Comparison of ENCODE assay signal across 21 cellular contexts in genomic region chr10:31578951-31579350, GRCh38.
A peak's percentile ranks its signal among the peaks of the same experiment; 100 is the strongest.
DNase-seq lines count a peak whose midpoint lies in the region; ATAC-seq and TF ChIP-seq lines count a peak whose summit lies in the region.
"Had no signal": no experiment of that assay in that cellular context is flagged by ENCODE, and none has a peak within 500 bp of the region (broad histone marks: within the 10 kb centered on the region; RNA-seq: fewer than 3 reads in every experiment).

No MANE protein-coding gene starts in this region.

- H3K36me3 ChIP-seq in IMR-90 (ENCODE audit: control insufficient read depth, insufficient read depth, low read length) (no peaks in the 10 kb centered on the region), gastrocnemius medialis (no peaks in the 10 kb centered on the region)
- H3K36me3 ChIP-seq: SJCRH30 had no signal

- no peaks in the 10 kb centered on the region for H4K20me1 ChIP-seq in IMR-90 (ENCODE audit: insufficient read depth, low read length)

- H3K4me1 ChIP-seq in IMR-90 (ENCODE audit: control insufficient read depth, insufficient read depth, low read length) (peaks cover 8% of the 10 kb centered on the region), gastrocnemius medialis (peaks cover 12 to 16% of the 10 kb centered on the region in 2 donors)

- no peak for DNase-seq in activated T-cell treated with anti-CD3 and anti-CD28 coated beads, Interleukin-2, amount 50 U/mL, for 72 hours
- DNase-seq in activated T-cell treated with anti-CD3 and anti-CD28 coated beads, Interleukin-2, amount 50 U/mL, for 48 hours, result no peak
- no peak for DNase-seq in IMR-90
- no peak for DNase-seq in activated B cell treated with CpG ODN at 0.5 μM for 24 hours
- no peak for DNase-seq in stimulated activated naive CD8-positive, alpha-beta T cell treated with anti-CD3 and anti-CD28 coated beads, Interleukin-15, amount 100 ng/mL, for 72 hours
- no peak for DNase-seq in gastrocnemius medialis
- DNase-seq: AML-193; C1 segment of cervical spinal cord; CD4-positive, alpha-beta memory T cell; HCEC 1CT; NCI-H1092; NCI-H1436; NCI-H187; NCI-H2081 treated with DMSO at 0.1 percent for 48 hours; NCI-H2171; NCI-H226; NCI-H510A had no signal

- H2BK120ac ChIP-seq in IMR-90 (ENCODE audit: low read depth, low read length), result no peak overlapping the region

- peak; percentile 60 to 73 for ATAC-seq in activated T-cell treated with anti-CD3 and anti-CD28 coated beads, Interleukin-2, amount 50 U/mL, for 72 hours (replicated peaks in 1 of 2)
- ATAC-seq in IMR-90 (ENCODE audit: low read depth), result no peak
- peak; percentile 61 for ATAC-seq in activated B cell treated with CpG ODN at 0.5 μM for 24 hours (ENCODE audit: low read depth)
- peak; percentile 44 for ATAC-seq in stimulated activated naive CD8-positive, alpha-beta T cell treated with anti-CD3 and anti-CD28 coated beads, Interleukin-15, amount 100 ng/mL, for 72 hours
- ATAC-seq in HG03460 (IDR thresholded peaks at IDR 0.05; ENCODE audit: unreplicated experiment), result no peak
- ATAC-seq in gastrocnemius medialis, result no peak

- no peak overlapping the region for H3K27ac Mint-ChIP-seq in activated T-cell treated with anti-CD3 and anti-CD28 coated beads, Interleukin-2, amount 50 U/mL, for 72 hours
- peak overlapping the region; percentile 25 for H3K27ac Mint-ChIP-seq in activated B cell treated with CpG ODN at 0.5 μM for 24 hours
- H3K27ac Mint-ChIP-seq in stimulated activated naive CD8-positive, alpha-beta T cell treated with anti-CD3 and anti-CD28 coated beads, Interleukin-15, amount 100 ng/mL, for 72 hours, result no peak overlapping the region
- H3K27ac Mint-ChIP-seq: IgD-negative memory B cell had no signal

- TF ChIP-seq RAD21 in IMR-90 (IDR thresholded peaks at IDR 0.05; ENCODE audit: low read length), result no peak

- H3K4me3 Mint-ChIP-seq in activated T-cell treated with anti-CD3 and anti-CD28 coated beads, Interleukin-2, amount 50 U/mL, for 72 hours, result no peak overlapping the region
- no peak overlapping the region for H3K4me3 Mint-ChIP-seq in activated B cell treated with CpG ODN at 0.5 μM for 24 hours
- no peak overlapping the region for H3K4me3 Mint-ChIP-seq in stimulated activated naive CD8-positive, alpha-beta T cell treated with anti-CD3 and anti-CD28 coated beads, Interleukin-15, amount 100 ng/mL, for 72 hours
- H3K4me3 Mint-ChIP-seq: IgD-negative memory B cell had no signal

- no peak overlapping the region for H2AFZ ChIP-seq in IMR-90 (replicated peaks; ENCODE audit: low read length, poor library complexity)

- H3K36me3 Mint-ChIP-seq in activated T-cell treated with anti-CD3 and anti-CD28 coated beads, Interleukin-2, amount 50 U/mL, for 72 hours (ENCODE audit: insufficient read depth in 2 of 2), result peaks cover 5% of the 10 kb centered on the region in 2 donors
- no peaks in the 10 kb centered on the region for H3K36me3 Mint-ChIP-seq in activated B cell treated with CpG ODN at 0.5 μM for 24 hours (ENCODE audit: low read depth)

- no TSS peak for BruUV-seq in IMR-90 (replicated peaks; lab: Mats Ljungman, UMichigan)

- no peak overlapping the region for H2BK5ac ChIP-seq in IMR-90 (ENCODE audit: low read depth, low read length, poor library complexity, severe bottlenecking)

- TF ChIP-seq POLR2A in IMR-90 (IDR thresholded peaks at IDR 0.05; ENCODE audit: low read depth, low read length) (no peak), gastrocnemius medialis (IDR thresholded peaks at IDR 0.05) (no peak)

- no peak overlapping the region for H2AK9ac ChIP-seq in IMR-90 (replicated peaks; ENCODE audit: low read depth, low read length, poor library complexity)

- no peak overlapping the region for H3K9ac ChIP-seq in IMR-90 (ENCODE audit: low read depth, low read length)
- H3K9ac ChIP-seq: KMS-11 had no signal

- dilution Hi-C loops in IMR-90 (cut with HindIII; ENCODE audit: low sequenced_read_pairs, unreplicated experiment), result no loop called here

- WGBS in IMR-90 (ENCODE audit: extremely low coverage in 2 of 2, insufficient read length in 1 of 2), 2 experiments, result no CpG with 5 or more reads among the region's 4 CpGs

- no peak overlapping the region for H2BK20ac ChIP-seq in IMR-90 (ENCODE audit: low read depth, low read length)

- H3K4me3 ChIP-seq in IMR-90 (ENCODE audit: insufficient read depth, low read depth, low read length) (no peak overlapping the region), gastrocnemius medialis (no peak overlapping the region)
- H3K4me3 ChIP-seq: SJCRH30 had no signal

- no peaks in the 10 kb centered on the region for H3K79me1 ChIP-seq in IMR-90 (ENCODE audit: low read depth in 1 of 2, low read length in 2 of 2)

- no peak for TF ChIP-seq CTCF in IMR-90 (conservative IDR thresholded peaks at IDR 0.05; ENCODE audit: low read depth, low read length)
- no peak for TF ChIP-seq CTCF in activated B cell treated with CpG ODN at 0.5 μM for 24 hours (IDR thresholded peaks at IDR 0.05)
- TF ChIP-seq CTCF in gastrocnemius medialis (IDR thresholded peaks at IDR 0.05 in 4 of 5, conservative IDR thresholded peaks at IDR 0.05 in 1 of 5), result no peak

- H3K9me1 ChIP-seq in IMR-90 (ENCODE audit: insufficient read depth, low read length), result no peaks in the 10 kb centered on the region

- in situ Hi-C loops in IMR-90 (cut with MboI; ENCODE audit: low sequenced_read_pairs) (no loop called here), gastrocnemius medialis (cut with MboI; ENCODE audit: low sequenced_read_pairs in 4 of 4) (no loop called here)

- H4K8ac ChIP-seq in IMR-90 (ENCODE audit: low read depth in 2 of 2, low read length in 2 of 2), result no peak overlapping the region

- H2AK5ac ChIP-seq in IMR-90 (ENCODE audit: low read depth, low read length), result no peak overlapping the region

- H3K27ac ChIP-seq in IMR-90 (ENCODE audit: insufficient read depth, low read length) (no peak overlapping the region), gastrocnemius medialis (no peak overlapping the region)
- H3K27ac ChIP-seq: KMS-11, SJCRH30 had no signal

- CTCF ChIA-PET in IMR-90 (lab: Yijun Ruan, JAX), result no interaction called here
- CTCF ChIA-PET in activated B cell treated with CpG ODN at 0.5 μM for 24 hours (lab: Charles Lee), result no interaction called here

- no peaks in the 10 kb centered on the region for H3K27me3 Mint-ChIP-seq in activated T-cell treated with anti-CD3 and anti-CD28 coated beads, Interleukin-2, amount 50 U/mL, for 72 hours (ENCODE audit: low read depth)
- H3K27me3 Mint-ChIP-seq in activated B cell treated with CpG ODN at 0.5 μM for 24 hours, result peaks cover 3% of the 10 kb centered on the region
- H3K27me3 Mint-ChIP-seq in stimulated activated naive CD8-positive, alpha-beta T cell treated with anti-CD3 and anti-CD28 coated beads, Interleukin-15, amount 100 ng/mL, for 72 hours, result peaks cover 6% of the 10 kb centered on the region

- H3K56ac ChIP-seq in IMR-90 (ENCODE audit: extremely low read depth, insufficient read depth, low read length), result no peak overlapping the region

- no peak overlapping the region for H3K4ac ChIP-seq in IMR-90 (ENCODE audit: low read depth, low read length)

- POLR2A ChIA-PET in IMR-90 (lab: Charles Lee; ENCODE audit: unreplicated experiment), result no interaction called here
- POLR2A ChIA-PET in activated B cell treated with CpG ODN at 0.5 μM for 24 hours (lab: Charles Lee), result no interaction called here

- peaks cover 5% of the 10 kb centered on the region; the same call in 1 of the 2 replicates for H3K9me3 ChIP-seq in IMR-90 (ENCODE audit: control insufficient read depth, insufficient read depth, low read length)
- no peaks in the 10 kb centered on the region for H3K9me3 ChIP-seq in gastrocnemius medialis

- no peak overlapping the region for H4K5ac ChIP-seq in IMR-90 (ENCODE audit: low read depth, low read length)

- no peak overlapping the region for H3K23ac ChIP-seq in IMR-90 (ENCODE audit: low read depth, low read length)

- no peak overlapping the region for H3K4me2 ChIP-seq in IMR-90 (ENCODE audit: low read depth, low read length)
- H3K4me2 ChIP-seq: KMS-11 had no signal

- no peaks in the 10 kb centered on the region; the same call in 1 of the 2 replicates for H3K27me3 ChIP-seq in IMR-90 (ENCODE audit: control insufficient read depth, insufficient read depth, low read length)
- no peaks in the 10 kb centered on the region for H3K27me3 ChIP-seq in gastrocnemius medialis
- H3K27me3 ChIP-seq: SJCRH30 had no signal

- intact Hi-C loops in IMR-90 (cut with micrococcal nuclease), result no loop called here
- intact Hi-C loops in activated B cell treated with CpG ODN at 0.5 μM for 24 hours (cut with micrococcal nuclease), result no loop called here
- intact Hi-C loops in gastrocnemius medialis (cut with DNase I; ENCODE audit: low total_unique reads), result no loop called here

- H4K91ac ChIP-seq in IMR-90 (ENCODE audit: insufficient read depth, low read depth, low read length), result no peak overlapping the region

- H3K4me1 Mint-ChIP-seq in activated T-cell treated with anti-CD3 and anti-CD28 coated beads, Interleukin-2, amount 50 U/mL, for 72 hours (ENCODE audit: low read depth), result peaks cover 20% of the 10 kb centered on the region
- H3K4me1 Mint-ChIP-seq in activated B cell treated with CpG ODN at 0.5 μM for 24 hours, result peaks cover 8% of the 10 kb centered on the region
- peaks cover 17% of the 10 kb centered on the region for H3K4me1 Mint-ChIP-seq in stimulated activated naive CD8-positive, alpha-beta T cell treated with anti-CD3 and anti-CD28 coated beads, Interleukin-15, amount 100 ng/mL, for 72 hours

- 0 out of 2 replicates have a peak overlapping the region, but pooled peaks have one; percentile 18 for H3K14ac ChIP-seq in IMR-90 (replicated peaks; ENCODE audit: low read depth, low read length)

- H3K18ac ChIP-seq in IMR-90 (ENCODE audit: low read depth, low read length), result no peak overlapping the region

- H2BK15ac ChIP-seq in IMR-90 (ENCODE audit: low read depth, low read length), result no peak overlapping the region

- peaks cover 3 to 4% of the 10 kb centered on the region in 2 donors for H3K9me3 Mint-ChIP-seq in activated T-cell treated with anti-CD3 and anti-CD28 coated beads, Interleukin-2, amount 50 U/mL, for 72 hours
- peaks cover 9% of the 10 kb centered on the region for H3K9me3 Mint-ChIP-seq in activated B cell treated with CpG ODN at 0.5 μM for 24 hours
- H3K9me3 Mint-ChIP-seq in stimulated activated naive CD8-positive, alpha-beta T cell treated with anti-CD3 and anti-CD28 coated beads, Interleukin-15, amount 100 ng/mL, for 72 hours, result peaks cover 7 to 10% of the 10 kb centered on the region in 2 donors

TF ChIP-seq in IMR-90, 13 proteins besides CTCF, POLR2A, EP300 and RAD21 (continues in another document):
- TF ChIP-seq CHD1 (IDR thresholded peaks at IDR 0.05; ENCODE audit: low read depth, low read length) (no peak), NFE2L2 (IDR thresholded peaks at IDR 0.05; ENCODE audit: low read depth, low read length) (no peak), CEBPB (IDR thresholded peaks at IDR 0.05; ENCODE audit: low read depth, low read length) (no peak), RCOR1 (IDR thresholded peaks at IDR 0.05; ENCODE audit: insufficient replicate concordance, low read length) (no peak), MXI1 (IDR thresholded peaks at IDR 0.05; ENCODE audit: borderline replicate concordance, low read depth, low read length) (no peak), FOS (IDR thresholded peaks at IDR 0.05; ENCODE audit: low read depth, low read length) (no peak)

Comparison
In these comparisons a context has a peak if more than half of its experiments do, and no peak if none do; other contexts are left out.
1. ATAC-seq: peak in activated T-cell treated with anti-CD3 and anti-CD28 coated beads, Interleukin-2, amount 50 U/mL, for 72 hours (2 of 2), activated B cell treated with CpG ODN at 0.5 μM for 24 hours (single experiment) and stimulated activated naive CD8-positive, alpha-beta T cell treated with anti-CD3 and anti-CD28 coated beads, Interleukin-15, amount 100 ng/mL, for 72 hours (single experiment); none in IMR-90 (single experiment), HG03460 (single experiment) and gastrocnemius medialis (0 of 2).